ENCODE assay signal across 7 cellular contexts in the genomic region with DNA sequence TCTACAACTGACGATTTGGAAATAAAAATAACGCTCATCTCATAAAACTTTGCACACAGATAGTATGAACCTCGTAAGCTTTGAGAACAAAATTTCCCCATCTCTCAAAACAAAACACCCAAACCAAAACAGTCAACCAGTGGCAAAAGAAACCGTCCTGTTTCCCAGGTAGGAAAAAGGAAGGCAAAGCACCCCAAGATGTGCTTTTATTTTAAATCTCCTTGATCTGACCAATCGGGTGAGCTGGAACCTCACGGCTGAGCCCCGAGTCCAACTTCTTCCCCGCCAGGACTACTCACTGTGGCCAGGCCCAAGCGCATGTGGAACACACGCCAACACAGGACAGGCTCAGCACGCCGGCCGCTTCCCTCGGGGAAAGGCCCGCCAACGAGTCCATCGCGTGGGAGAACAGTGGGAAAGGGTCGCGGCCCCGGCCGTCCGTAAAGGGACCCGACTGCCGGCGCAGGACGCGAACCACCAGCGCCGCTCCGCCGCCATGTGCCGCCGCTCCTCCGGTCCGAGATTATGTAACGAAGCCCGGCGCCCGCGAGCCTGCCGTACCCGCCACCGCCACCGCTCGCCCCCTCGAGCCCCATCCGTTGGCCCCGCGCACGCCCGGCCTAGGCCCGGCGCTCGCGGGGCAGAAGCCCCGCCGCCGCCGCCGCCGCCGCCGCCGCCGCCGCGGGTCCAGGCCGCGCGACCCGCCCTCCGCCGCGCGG. TPM values are rescaled to one million over a fixed set of nuclear protein-coding genes. Genes with fewer than 3 reads are reported as not detected.
DNase-seq lines count a peak whose midpoint lies in the region; ATAC-seq and TF ChIP-seq lines count a peak whose summit lies in the region.

No MANE protein-coding gene starts in this region.

- intact Hi-C loops in IMR-90 (cut with micrococcal nuclease), result no loop called here

- peak overlapping the region; percentile 63 for H3K27ac ChIP-seq in IMR-90 (ENCODE audit: insufficient read depth, low read length)

- H3K4ac ChIP-seq in IMR-90 (ENCODE audit: low read depth, low read length), result peak overlapping the region; percentile 28; the same call in 1 of the 2 replicates

- no peak overlapping the region for H4K5ac ChIP-seq in IMR-90 (ENCODE audit: low read depth, low read length)

- peak overlapping the region; percentile 60 for H2AK9ac ChIP-seq in IMR-90 (replicated peaks; ENCODE audit: low read depth, low read length, poor library complexity)

- BruUV-seq in IMR-90 (replicated peaks; lab: Mats Ljungman, UMichigan), result no TSS peak

- H2BK5ac ChIP-seq in IMR-90 (ENCODE audit: low read depth, low read length, poor library complexity, severe bottlenecking), result peak overlapping the region; percentile 18

- H3K23ac ChIP-seq in IMR-90 (ENCODE audit: low read depth, low read length), result peak overlapping the region; percentile 58; the same call in 1 of the 2 replicates

- H2BK15ac ChIP-seq in IMR-90 (ENCODE audit: low read depth, low read length), result no peak overlapping the region

- H4K91ac ChIP-seq in IMR-90 (ENCODE audit: insufficient read depth, low read depth, low read length), result no peak overlapping the region

- no peaks in the 10 kb centered on the region for H3K4me1 ChIP-seq in IMR-90 (ENCODE audit: control insufficient read depth, insufficient read depth, low read length)

- TF ChIP-seq RAD21 in IMR-90 (IDR thresholded peaks at IDR 0.05; ENCODE audit: low read length), result no peak

- dilution Hi-C loops in IMR-90 (cut with HindIII; ENCODE audit: low sequenced_read_pairs, unreplicated experiment), result no loop called here

- peak overlapping the region; percentile 91 for H2AFZ ChIP-seq in IMR-90 (replicated peaks; ENCODE audit: low read length, poor library complexity)

- no peak for TF ChIP-seq POLR2A in IMR-90 (IDR thresholded peaks at IDR 0.05; ENCODE audit: low read depth, low read length)

- no peaks in the 10 kb centered on the region; a peak in 3 of 4 replicates for H3K79me1 ChIP-seq in IMR-90 (ENCODE audit: low read depth in 1 of 2, low read length in 2 of 2)

- H3K27me3 ChIP-seq in IMR-90 (ENCODE audit: control insufficient read depth, insufficient read depth, low read length), result no peaks in the 10 kb centered on the region

- H2BK20ac ChIP-seq in IMR-90 (ENCODE audit: low read depth, low read length), result no peak overlapping the region

- no peak overlapping the region; a peak in 2 of 4 replicates for H4K8ac ChIP-seq in IMR-90 (ENCODE audit: low read depth in 2 of 2, low read length in 2 of 2)

- in situ Hi-C loops in IMR-90 (cut with MboI; ENCODE audit: low sequenced_read_pairs), result no loop called here

- H2AK5ac ChIP-seq in IMR-90 (ENCODE audit: low read depth, low read length), result no peak overlapping the region

- H3K18ac ChIP-seq in IMR-90 (ENCODE audit: low read depth, low read length), result no peak overlapping the region

- H3K4me2 ChIP-seq in IMR-90 (ENCODE audit: low read depth, low read length), result peak overlapping the region; percentile 90

- no peaks in the 10 kb centered on the region for H3K9me1 ChIP-seq in IMR-90 (ENCODE audit: insufficient read depth, low read length)

- no peak overlapping the region for H2BK120ac ChIP-seq in IMR-90 (ENCODE audit: low read depth, low read length)

- TF ChIP-seq CTCF in GM10248 (IDR thresholded peaks at IDR 0.05; ENCODE audit: control extremely low read depth, extremely low read depth, low read depth, missing control alignments) (no peak), IMR-90 (conservative IDR thresholded peaks at IDR 0.05; ENCODE audit: low read depth, low read length) (no peak), cardiac fibroblast (IDR thresholded peaks at IDR 0.05; ENCODE audit: low read depth, low read length) (no peak)

- POLR2A ChIA-PET in GM10248 (lab: Yijun Ruan, JAX), result no interaction called here
- POLR2A ChIA-PET in IMR-90 (lab: Charles Lee; ENCODE audit: unreplicated experiment), result no interaction called here

- ATAC-seq in GM21619 (IDR thresholded peaks at IDR 0.05; ENCODE audit: unreplicated experiment) (peak; percentile 19), IMR-90 (ENCODE audit: low read depth) (peak; percentile 30)

- no peaks in the 10 kb centered on the region for H3K9me3 ChIP-seq in IMR-90 (ENCODE audit: control insufficient read depth, insufficient read depth, low read length)

- H3K36me3 ChIP-seq in IMR-90 (ENCODE audit: control insufficient read depth, insufficient read depth, low read length), result peaks cover 3% of the 10 kb centered on the region; the same call in 1 of the 2 replicates

- CTCF ChIA-PET in GM10248 (lab: Yijun Ruan, JAX), result interaction anchor here (1.2 to 1.4 kb wide), 2 partner anchors 13 to 40 kb away, joined by 3 read pairs; no protein-coding TSS in a partner anchor
- CTCF ChIA-PET in IMR-90 (lab: Yijun Ruan, JAX), result interaction anchor here (0.6 kb wide), 2 partner anchors 26 to 1237 kb away, joined by 3 read pairs; no protein-coding TSS in a partner anchor

- peak; percentile 49 for DNase-seq in GM10248 (ENCODE audit: extremely low spot score)
- DNase-seq in IMR-90, result peak; percentile 58
- DNase-seq in UCSD-AML1 (lab: John Stamatoyannopoulos, UW; ENCODE audit: unreplicated experiment), result peak; percentile 53
- peak; percentile 57 to 72 for DNase-seq in cardiac fibroblast (ENCODE audit: low read depth in 2 of 2)
- DNase-seq in islet precursor cell, result peak; percentile 69
- peak; percentile 60 for DNase-seq in stimulated activated CD4-positive, alpha-beta T cell treated with anti-CD3 and anti-CD28 coated beads, Interleukin-15, amount 100 ng/mL, for 24 hours

- H4K20me1 ChIP-seq in IMR-90 (ENCODE audit: insufficient read depth, low read length), result peaks cover 28% of the 10 kb centered on the region

- H3K4me3 ChIP-seq in IMR-90 (ENCODE audit: insufficient read depth, low read depth, low read length) (peak overlapping the region; percentile 76), cardiac fibroblast (replicated peaks in 1 of 2; ENCODE audit: low read depth in 2 of 2, low read length in 2 of 2) (peak overlapping the region; percentile 81 to 90)

- 0% methylated on average over 16 of the region's 76 CpGs; no CpG with 5 or more reads in 1 of the 2 experiments for WGBS in IMR-90 (ENCODE audit: extremely low coverage in 2 of 2, insufficient read length in 1 of 2), 2 experiments

- 0 out of 2 replicates have a peak overlapping the region, but pooled peaks have one; percentile 60 for H3K14ac ChIP-seq in IMR-90 (replicated peaks; ENCODE audit: low read depth, low read length)

- H3K9ac ChIP-seq in IMR-90 (ENCODE audit: low read depth, low read length), result peak overlapping the region; percentile 62

- peak overlapping the region; percentile 39; the same call in 1 of the 2 replicates for H3K56ac ChIP-seq in IMR-90 (ENCODE audit: extremely low read depth, insufficient read depth, low read length)

TF ChIP-seq in IMR-90, 13 proteins besides CTCF, POLR2A, EP300 and RAD21:
- no peak for TF ChIP-seq CEBPB (IDR thresholded peaks at IDR 0.05; ENCODE audit: low read depth, low read length)
- TF ChIP-seq MXI1 (IDR thresholded peaks at IDR 0.05; ENCODE audit: borderline replicate concordance, low read depth, low read length), result peak; percentile 94

RNA-seq across cellular contexts. Expression of a gene that starts 0.8 kb away (rescaled TPM):
- total RNA-seq in IMR-90 (2012; rRNA removed), result 29.0 and 40.3 TPM in 2 replicates
- 7.4 and 8.9 TPM in 2 replicates for polyA plus RNA-seq in IMR-90 (2012; rRNA removed)
- polyA plus RNA-seq in IMR-90 (2012; cell fraction: cytosol; rRNA removed), result 0.85 and 1.5 TPM in 2 replicates
- 1.9 and 14.9 TPM in 2 replicates for polyA plus RNA-seq in IMR-90 (2012; cell fraction: nucleus; rRNA removed; ENCODE audit: low replicate concordance)

Comparison
In these comparisons a context has a peak if more than half of its experiments do, and no peak if none do; other contexts are left out.
1. Peak in every context shown above with its lines: DNase-seq, ATAC-seq, H3K4me3 ChIP-seq and H3K27ac ChIP-seq.